In the genomic region with DNA sequence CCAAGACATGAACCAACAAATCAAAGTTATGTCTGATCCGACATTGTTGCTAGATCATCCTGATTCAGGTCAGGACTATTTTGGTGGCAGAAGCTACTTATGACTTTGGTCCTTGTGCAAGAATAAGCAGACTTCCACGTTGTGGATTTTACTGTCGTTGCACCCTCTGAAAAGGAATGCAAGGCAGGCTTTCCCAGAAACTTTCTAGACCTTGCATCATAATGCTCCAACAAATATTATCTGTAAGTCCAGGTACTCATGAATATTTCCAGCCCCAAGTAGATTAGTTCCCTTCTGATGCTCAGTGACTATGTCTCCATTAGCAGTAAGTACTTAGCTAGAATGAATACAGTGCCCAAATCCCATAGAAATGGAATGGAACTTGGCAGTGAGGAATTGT, we compare ENCODE assay signal across 25 cellular contexts.
DNase-seq lines count a peak whose midpoint lies in the region; ATAC-seq, FAIRE-seq and TF ChIP-seq lines count a peak whose summit lies in the region.
"Had no signal": no experiment of that assay in that cellular context is flagged by ENCODE, and none has a peak within 500 bp of the region (broad histone marks: within the 10 kb centered on the region; RNA-seq: fewer than 3 reads in every experiment).

No MANE protein-coding gene starts in this region.

- peaks cover 4 to 27% of the 10 kb centered on the region in 2 donors for H3K36me3 Mint-ChIP-seq in activated T-cell treated with anti-CD3 and anti-CD28 coated beads, Interleukin-2, amount 50 U/mL, for 72 hours (ENCODE audit: insufficient read depth in 2 of 2)

- H3K4me3 ChIP-seq in Panc1 (ENCODE audit: low read depth in 2 of 2, low read length in 2 of 2) (no peak overlapping the region), K562 (no peak overlapping the region), trophoblast cell (ENCODE audit: low read depth, low read length) (no peak overlapping the region)
- H3K4me3 ChIP-seq: BLaER1 had no signal

- no peak overlapping the region for H4K91ac ChIP-seq in trophoblast cell (ENCODE audit: low read depth, low read length)

- H3K23ac ChIP-seq in trophoblast cell (ENCODE audit: low read length): no peak overlapping the region

- no peak overlapping the region for H3K4ac ChIP-seq in trophoblast cell (ENCODE audit: low read depth, low read length)

- TF ChIP-seq EP300 in K562 (IDR thresholded peaks at IDR 0.05; ENCODE audit: low read length): peak; percentile 42; the same call in 1 of the 2 replicates

- peaks cover 2 to 4% of the 10 kb centered on the region in 2 donors for H3K9me3 Mint-ChIP-seq in activated T-cell treated with anti-CD3 and anti-CD28 coated beads, Interleukin-2, amount 50 U/mL, for 72 hours
- H3K9me3 Mint-ChIP-seq: CD8-positive, alpha-beta memory T cell had no signal

- TF ChIP-seq CTCF in Panc1 (IDR thresholded peaks at IDR 0.05): no peak
- no peak for TF ChIP-seq CTCF in K562 (IDR thresholded peaks at IDR 0.05 in 2 of 3, conservative IDR thresholded peaks at IDR 0.05 in 1 of 3; ENCODE audit: insufficient read depth in 2 of 3, low read depth in 1 of 3, low read length in 3 of 3)
- no peak for TF ChIP-seq CTCF in GM13977 (IDR thresholded peaks at IDR 0.05; ENCODE audit: extremely low read depth, insufficient read depth, missing control alignments)

- no peak overlapping the region for H2BK120ac ChIP-seq in trophoblast cell (ENCODE audit: insufficient read depth, low read length, poor library complexity)

- no peak overlapping the region for H3K27ac ChIP-seq in Panc1 (ENCODE audit: low read length)
- H3K27ac ChIP-seq in K562 (ENCODE audit: extremely low read depth, low read depth, low read length): no peak overlapping the region
- H3K27ac ChIP-seq in trophoblast cell (ENCODE audit: low read depth, low read length): no peak overlapping the region
- H3K27ac ChIP-seq: BLaER1 had no signal

- POLR2A ChIA-PET in Panc1 (lab: Charles Lee): no interaction called here
- POLR2A ChIA-PET in K562 (lab: Yijun Ruan, JAX): interaction anchor here (1.4 to 3.8 kb wide), 3 partner anchors 10 to 24 kb away, joined by 3 to 30 read pairs (median 6); no protein-coding TSS in a partner anchor

- TSS peak; percentile 32 for BruUV-seq in Panc1 (replicated peaks; lab: Mats Ljungman, UMichigan)
- BruUV-seq in K562 (replicated peaks; lab: Mats Ljungman, UMichigan): TSS peak; percentile 12

- H3K79me2 ChIP-seq in K562 (ENCODE audit: control insufficient read depth, insufficient read depth, low read length): no peaks in the 10 kb centered on the region
- no peaks in the 10 kb centered on the region for H3K79me2 ChIP-seq in trophoblast cell (ENCODE audit: control insufficient read depth, insufficient read depth, low read length, poor library complexity)

- no peak overlapping the region for H2AFZ ChIP-seq in K562 (ENCODE audit: low read depth, low read length)
- H2AFZ ChIP-seq in trophoblast cell (ENCODE audit: insufficient read depth, low read length, poor library complexity): no peak overlapping the region

- H2BK5ac ChIP-seq in trophoblast cell (ENCODE audit: low read depth, low read length, poor library complexity): no peak overlapping the region

- no peak overlapping the region for H3K27ac Mint-ChIP-seq in activated T-cell treated with anti-CD3 and anti-CD28 coated beads, Interleukin-2, amount 50 U/mL, for 72 hours
- H3K27ac Mint-ChIP-seq: CD14-positive monocyte had no signal

- no peak for ATAC-seq in Panc1
- ATAC-seq in K562: peak; percentile 9; the same call in 2 of the 3 replicates
- no peak for ATAC-seq in activated T-cell treated with anti-CD3 and anti-CD28 coated beads, Interleukin-2, amount 50 U/mL, for 72 hours (replicated peaks in 1 of 2)
- ATAC-seq in HG03280 (IDR thresholded peaks at IDR 0.05; ENCODE audit: unreplicated experiment): no peak

- H2AK5ac ChIP-seq in trophoblast cell (ENCODE audit: low read length): no peak overlapping the region

- H3K36me3 ChIP-seq in Panc1 (ENCODE audit: control insufficient read depth, insufficient read depth, low read length) (no peaks in the 10 kb centered on the region), K562 (ENCODE audit: control insufficient read depth, insufficient read depth, low read length) (peaks cover 48% of the 10 kb centered on the region), trophoblast cell (ENCODE audit: control insufficient read depth in 1 of 2, insufficient read depth in 2 of 2, low read length in 2 of 2) (peaks cover 6 to 7% of the 10 kb centered on the region in 2 experiments)
- H3K36me3 ChIP-seq: BE2C had no signal

- no peaks in the 10 kb centered on the region for H3K9me1 ChIP-seq in K562 (ENCODE audit: control insufficient read depth, insufficient read depth, low read length)

- in situ Hi-C loops in Panc1 (cut with HindIII; ENCODE audit: low pct_unique_long_range_greater_than_20kb, low sequenced_read_pairs) (no loop called here), K562 (cut with MboI) (no loop called here), GM13977 (cut with MboI; ENCODE audit: low pct_unique_long_range_greater_than_20kb, low sequenced_read_pairs, unreplicated experiment) (no loop called here)

- CTCF ChIA-PET in Panc1 (lab: Charles Lee): no interaction called here
- CTCF ChIA-PET in K562 (lab: Yijun Ruan, JAX; ENCODE audit: low intra/inter-chr PET ratio): no interaction called here

- H3K4me2 ChIP-seq in K562 (ENCODE audit: insufficient read depth, low read length) (no peak overlapping the region), trophoblast cell (ENCODE audit: low read length) (no peak overlapping the region)
- H3K4me2 ChIP-seq: BLaER1 had no signal

- no peak overlapping the region for H3K14ac ChIP-seq in trophoblast cell (ENCODE audit: low read length)

- H3K4me1 ChIP-seq in Panc1 (ENCODE audit: control insufficient read depth, insufficient read depth, low read length) (no peaks in the 10 kb centered on the region), K562 (replicated peaks in 1 of 2; ENCODE audit: control insufficient read depth in 2 of 2, insufficient read depth in 2 of 2, low read length in 2 of 2) (peaks cover 0 to 7% of the 10 kb centered on the region in 2 experiments; a peak in 2 of 5 replicates), trophoblast cell (ENCODE audit: control insufficient read depth in 1 of 2, insufficient read depth in 2 of 2, low read length in 2 of 2) (no peaks in the 10 kb centered on the region)
- H3K4me1 ChIP-seq: BE2C, BLaER1 had no signal

- H3K79me1 ChIP-seq in trophoblast cell (ENCODE audit: low read length): no peaks in the 10 kb centered on the region

- H3K27me3 ChIP-seq in Panc1 (ENCODE audit: control insufficient read depth, insufficient read depth, low read length) (no peaks in the 10 kb centered on the region), K562 (ENCODE audit: control insufficient read depth in 2 of 2, insufficient read depth in 2 of 2, low read length in 2 of 2) (no peaks in the 10 kb centered on the region), trophoblast cell (ENCODE audit: insufficient read depth, low read length) (no peaks in the 10 kb centered on the region)
- H3K27me3 ChIP-seq: BE2C, BLaER1 had no signal

- whole genome bisulfite sequencing in K562 (ENCODE audit: insufficient coverage, low coverage, missing lambda C conversion rate): 48% methylated on average over 3 of the region's 3 CpGs
- no CpG with 5 or more reads among the region's 3 CpGs for WGBS in trophoblast cell (ENCODE audit: extremely low coverage, insufficient coverage, insufficient read length)

- H4K8ac ChIP-seq in trophoblast cell (ENCODE audit: low read depth, low read length): no peak overlapping the region

- FAIRE-seq in K562 (lab: Jason Lieb, UNC): no peak
- FAIRE-seq: A204.1, GM19239 had no signal

- intact Hi-C loops in Panc1 (cut with micrococcal nuclease; ENCODE audit: unreplicated experiment) (no loop called here), K562 (cut with micrococcal nuclease) (no loop called here)

- no peak for TF ChIP-seq RAD21 in K562 (CRISPR knock-in tag; conservative IDR thresholded peaks at IDR 0.05 in 1 of 2, IDR thresholded peaks at IDR 0.05 in 1 of 2)

- no peaks in the 10 kb centered on the region for H3K9me3 ChIP-seq in Panc1 (ENCODE audit: control insufficient read depth, insufficient read depth, low read depth, low read length)
- H3K9me3 ChIP-seq in K562 (replicated peaks; ENCODE audit: control insufficient read depth, insufficient read depth, low read depth, low read length): no peaks in the 10 kb centered on the region
- no peaks in the 10 kb centered on the region for H3K9me3 ChIP-seq in trophoblast cell (ENCODE audit: insufficient read depth, low read depth, low read length)
- H3K9me3 ChIP-seq: BE2C, BLaER1 had no signal

- no peak overlapping the region for H4K12ac ChIP-seq in trophoblast cell (ENCODE audit: low read depth, low read length)

- H3K9ac ChIP-seq in K562 (ENCODE audit: insufficient read depth in 1 of 2, low read depth in 2 of 2, low read length in 2 of 2) (no peak overlapping the region), trophoblast cell (ENCODE audit: low read length) (no peak overlapping the region)
- H3K9ac ChIP-seq: BLaER1 had no signal

- H4K20me1 ChIP-seq in K562 (replicated peaks; ENCODE audit: control insufficient read depth, insufficient read depth, low read length): no peaks in the 10 kb centered on the region
- H4K20me1 ChIP-seq: BLaER1 had no signal

- no peak overlapping the region for H3K18ac ChIP-seq in trophoblast cell (ENCODE audit: low read length)

- H3K4me3 Mint-ChIP-seq in activated T-cell treated with anti-CD3 and anti-CD28 coated beads, Interleukin-2, amount 50 U/mL, for 72 hours: no peak overlapping the region
- H3K4me3 Mint-ChIP-seq: CD14-positive monocyte; CD4-positive, alpha-beta memory T cell; CD4-positive, CD25-positive, alpha-beta regulatory T cell; CD8-positive, alpha-beta memory T cell had no signal

- no peak overlapping the region for H2BK12ac ChIP-seq in trophoblast cell (ENCODE audit: low read length)

- DNase-seq in Panc1 (ENCODE audit: low read depth, low spot score): no peak
- DNase-seq in K562 (ENCODE audit: extremely low read depth in 1 of 4, low spot score in 3 of 4): no peak
- peak; percentile 5 to 28 for DNase-seq in trophoblast cell
- no peak for DNase-seq in activated T-cell treated with anti-CD3 and anti-CD28 coated beads, Interleukin-2, amount 50 U/mL, for 72 hours
- no peak for DNase-seq in GM13977 (ENCODE audit: low spot score)
- DNase-seq: 8988T; ACHN; BE2C; C1 segment of cervical spinal cord; CD4-positive, alpha-beta memory T cell; CD4-positive, CD25-positive, alpha-beta regulatory T cell; CD8-positive, alpha-beta memory T cell; COR-L47; DMS 273 treated with DMSO at 0.1 percent for 48 hours; DMS153; DMS53; DMS79; DND-41; EL; GDM1 had no signal

- no peaks in the 10 kb centered on the region for H3K4me1 Mint-ChIP-seq in activated T-cell treated with anti-CD3 and anti-CD28 coated beads, Interleukin-2, amount 50 U/mL, for 72 hours (ENCODE audit: low read depth)
- H3K4me1 Mint-ChIP-seq: CD8-positive, alpha-beta memory T cell had no signal

- H3K27me3 Mint-ChIP-seq in activated T-cell treated with anti-CD3 and anti-CD28 coated beads, Interleukin-2, amount 50 U/mL, for 72 hours (ENCODE audit: low read depth): no peaks in the 10 kb centered on the region
- H3K27me3 Mint-ChIP-seq: CD4-positive, alpha-beta memory T cell; CD4-positive, CD25-positive, alpha-beta regulatory T cell; CD8-positive, alpha-beta memory T cell had no signal

- no peak for TF ChIP-seq POLR2A in K562 (conservative IDR thresholded peaks at IDR 0.05)

TF ChIP-seq in K562, 482 proteins besides CTCF, POLR2A, EP300 and RAD21 (continues in another document):
- TF ChIP-seq NBN (IDR thresholded peaks at IDR 0.05; ENCODE audit: low read depth) (peak; percentile 27; the same call in 1 of the 2 replicates), TRIM24 (IDR thresholded peaks at IDR 0.05) (peak; percentile 78 to 91; a peak in 3 of 4 replicates)

Comparison
In these comparisons a context has a peak if more than half of its experiments do, and no peak if none do; other contexts are left out.
1. DNase-seq: peak in trophoblast cell (2 of 2); none in Panc1 (single experiment), K562 (0 of 4), activated T-cell treated with anti-CD3 and anti-CD28 coated beads, Interleukin-2, amount 50 U/mL, for 72 hours (0 of 2) and GM13977 (single experiment).